20 cellular contexts compared by ENCODE assay signal in genomic region chr5:111643499-111643898, GRCh38.
A peak's percentile ranks its signal among the peaks of the same experiment; 100 is the strongest.
DNase-seq lines count a peak whose midpoint lies in the region; ATAC-seq, FAIRE-seq and TF ChIP-seq lines count a peak whose summit lies in the region.
"Had no signal": no experiment of that assay in that cellular context is flagged by ENCODE, and none has a peak within 500 bp of the region (broad histone marks: within the 10 kb centered on the region; RNA-seq: fewer than 3 reads in every experiment).

No MANE protein-coding gene starts in this region.

- ATAC-seq in left lung (peak; percentile 37), GM21737 (IDR thresholded peaks at IDR 0.05; ENCODE audit: unreplicated experiment) (no peak), HG02678 (IDR thresholded peaks at IDR 0.05; ENCODE audit: unreplicated experiment) (no peak)

- no peak overlapping the region for H3K27ac ChIP-seq in left lung
- no peak overlapping the region for H3K27ac ChIP-seq in SK-N-SH (ENCODE audit: low read depth in 2 of 2, low read length in 1 of 2)
- H3K27ac ChIP-seq: BLaER1 had no signal

- no peaks in the 10 kb centered on the region for H3K79me2 ChIP-seq in SK-N-SH (ENCODE audit: insufficient read depth)

- no peaks in the 10 kb centered on the region for H4K20me1 ChIP-seq in SK-N-SH (ENCODE audit: insufficient read depth)
- H4K20me1 ChIP-seq: BLaER1 had no signal

- TF ChIP-seq CTCF in left lung (IDR thresholded peaks at IDR 0.05) (no peak), SK-N-SH (IDR thresholded peaks at IDR 0.05) (no peak)

- H3K9me2 ChIP-seq in SK-N-SH = no peaks in the 10 kb centered on the region

- H3K9ac ChIP-seq in SK-N-SH = no peak overlapping the region
- H3K9ac ChIP-seq: BLaER1 had no signal

- H3K4me2 ChIP-seq in SK-N-SH = no peak overlapping the region
- H3K4me2 ChIP-seq: BLaER1 had no signal

- no peak overlapping the region for H2AFZ ChIP-seq in SK-N-SH (ENCODE audit: low read depth)

- CTCF ChIA-PET in SK-N-SH (lab: Yijun Ruan, JAX) = no interaction called here

- DNase-seq in HTR-8/SVneo (ENCODE audit: insufficient read length, low spot score) (no peak), left lung (no peak), SK-N-SH (no peak)
- DNase-seq: 8988T; ACHN; BE2C; C1 segment of cervical spinal cord; CD4-positive, alpha-beta memory T cell; CD4-positive, CD25-positive, alpha-beta regulatory T cell; CD8-positive, alpha-beta memory T cell; COR-L47; DMS79 treated with DMSO at 0.1 percent for 48 hours; GF-D8 had no signal

- H3K4me3 ChIP-seq in left lung (no peak overlapping the region), SK-N-SH (ENCODE audit: low read depth in 2 of 2, low read length in 1 of 2) (no peak overlapping the region)
- H3K4me3 ChIP-seq: BLaER1 had no signal

- H3K4me1 ChIP-seq in left lung (peaks cover 0 to 4% of the 10 kb centered on the region in 2 donors), SK-N-SH (ENCODE audit: control insufficient read depth in 1 of 2, insufficient read depth in 2 of 2, low read depth in 1 of 2, low read length in 1 of 2) (no peaks in the 10 kb centered on the region)
- H3K4me1 ChIP-seq: BE2C, BLaER1 had no signal

- POLR2A ChIA-PET in SK-N-SH (lab: Yijun Ruan, JAX) = no interaction called here

- TF ChIP-seq EP300 in SK-N-SH (IDR thresholded peaks at IDR 0.05; ENCODE audit: borderline replicate concordance in 1 of 2, low read depth in 1 of 2, low read length in 1 of 2) = no peak

- intact Hi-C loops in left lung (cut with DNase I) = no loop called here

- WGBS in SK-N-SH (ENCODE audit: low lambda C conversion rate) = 76% methylated on average over 2 of the region's 2 CpGs

- peak; percentile 16 for FAIRE-seq in HTR-8/SVneo (lab: Jason Lieb, UNC)
- FAIRE-seq: A204.1, G401.6, GM12891, GM19239 had no signal

- peaks cover 3% of the 10 kb centered on the region for H3F3A ChIP-seq in SK-N-SH (replicated peaks; ENCODE audit: insufficient read depth)

- no peak for TF ChIP-seq RAD21 in SK-N-SH (IDR thresholded peaks at IDR 0.05; ENCODE audit: low read length)

- H3K36me3 ChIP-seq in left lung = no peaks in the 10 kb centered on the region
- no peaks in the 10 kb centered on the region for H3K36me3 ChIP-seq in SK-N-SH (replicated peaks in 1 of 2; ENCODE audit: control insufficient read depth in 1 of 2, insufficient read depth in 2 of 2, low read length in 1 of 2)
- H3K36me3 ChIP-seq: BE2C, BLaER1 had no signal

- no peaks in the 10 kb centered on the region for H3K27me3 ChIP-seq in left lung
- H3K27me3 ChIP-seq in SK-N-SH (ENCODE audit: insufficient read depth) = no peaks in the 10 kb centered on the region
- H3K27me3 ChIP-seq: BE2C, BLaER1 had no signal

- H3K9me3 ChIP-seq in left lung (peaks cover 0 to 20% of the 10 kb centered on the region in 2 donors), SK-N-SH (no peaks in the 10 kb centered on the region)
- H3K9me3 ChIP-seq: BE2C had no signal

TF ChIP-seq in SK-N-SH, 30 proteins besides CTCF, POLR2A, EP300 and RAD21:
- TF ChIP-seq EZH2phosphoT487 (IDR thresholded peaks at IDR 0.05; ENCODE audit: borderline replicate concordance, low read depth) (no peak), TCF12 (IDR thresholded peaks at IDR 0.05) (no peak), GATA2 (CRISPR knock-in tag; IDR thresholded peaks at IDR 0.05) (no peak), GABPA (IDR thresholded peaks at IDR 0.05; ENCODE audit: low read depth) (no peak), FOXM1 (IDR thresholded peaks at IDR 0.05; ENCODE audit: low read depth) (no peak), TAF1 (IDR thresholded peaks at IDR 0.05; ENCODE audit: borderline replicate concordance, low read depth, low read length) (no peak), NFIC (IDR thresholded peaks at IDR 0.05; ENCODE audit: borderline replicate concordance) (no peak), CHD2 (IDR thresholded peaks at IDR 0.05; ENCODE audit: low read length, partially characterized antibody) (no peak), TEAD4 (IDR thresholded peaks at IDR 0.05; ENCODE audit: borderline replicate concordance, insufficient read depth) (no peak), RFX5 (IDR thresholded peaks at IDR 0.05; ENCODE audit: low read length) (no peak), SIN3A (IDR thresholded peaks at IDR 0.05; ENCODE audit: borderline replicate concordance, low read depth, low read length) (no peak), POLR2AphosphoS5 (IDR thresholded peaks at IDR 0.05; ENCODE audit: low read depth, low read length) (no peak), FOSL2 (IDR thresholded peaks at IDR 0.05; ENCODE audit: borderline replicate concordance, low read depth) (no peak), YY1 (IDR thresholded peaks at IDR 0.05; ENCODE audit: low read depth) (no peak)
- TF ChIP-seq, protein P1, sequence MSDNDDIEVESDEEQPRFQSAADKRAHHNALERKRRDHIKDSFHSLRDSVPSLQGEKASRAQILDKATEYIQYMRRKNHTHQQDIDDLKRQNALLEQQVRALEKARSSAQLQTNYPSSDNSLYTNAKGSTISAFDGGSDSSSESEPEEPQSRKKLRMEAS (IDR thresholded peaks at IDR 0.05; ENCODE audit: low read depth) = no peak
- TF ChIP-seq, protein P2, sequence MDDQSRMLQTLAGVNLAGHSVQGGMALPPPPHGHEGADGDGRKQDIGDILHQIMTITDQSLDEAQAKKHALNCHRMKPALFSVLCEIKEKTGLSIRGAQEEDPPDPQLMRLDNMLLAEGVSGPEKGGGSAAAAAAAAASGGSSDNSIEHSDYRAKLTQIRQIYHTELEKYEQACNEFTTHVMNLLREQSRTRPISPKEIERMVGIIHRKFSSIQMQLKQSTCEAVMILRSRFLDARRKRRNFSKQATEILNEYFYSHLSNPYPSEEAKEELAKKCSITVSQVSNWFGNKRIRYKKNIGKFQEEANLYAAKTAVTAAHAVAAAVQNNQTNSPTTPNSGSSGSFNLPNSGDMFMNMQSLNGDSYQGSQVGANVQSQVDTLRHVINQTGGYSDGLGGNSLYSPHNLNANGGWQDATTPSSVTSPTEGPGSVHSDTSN (IDR thresholded peaks at IDR 0.05) = no peak
